ENCODE assay signal across 8 cellular contexts in the genomic region with DNA sequence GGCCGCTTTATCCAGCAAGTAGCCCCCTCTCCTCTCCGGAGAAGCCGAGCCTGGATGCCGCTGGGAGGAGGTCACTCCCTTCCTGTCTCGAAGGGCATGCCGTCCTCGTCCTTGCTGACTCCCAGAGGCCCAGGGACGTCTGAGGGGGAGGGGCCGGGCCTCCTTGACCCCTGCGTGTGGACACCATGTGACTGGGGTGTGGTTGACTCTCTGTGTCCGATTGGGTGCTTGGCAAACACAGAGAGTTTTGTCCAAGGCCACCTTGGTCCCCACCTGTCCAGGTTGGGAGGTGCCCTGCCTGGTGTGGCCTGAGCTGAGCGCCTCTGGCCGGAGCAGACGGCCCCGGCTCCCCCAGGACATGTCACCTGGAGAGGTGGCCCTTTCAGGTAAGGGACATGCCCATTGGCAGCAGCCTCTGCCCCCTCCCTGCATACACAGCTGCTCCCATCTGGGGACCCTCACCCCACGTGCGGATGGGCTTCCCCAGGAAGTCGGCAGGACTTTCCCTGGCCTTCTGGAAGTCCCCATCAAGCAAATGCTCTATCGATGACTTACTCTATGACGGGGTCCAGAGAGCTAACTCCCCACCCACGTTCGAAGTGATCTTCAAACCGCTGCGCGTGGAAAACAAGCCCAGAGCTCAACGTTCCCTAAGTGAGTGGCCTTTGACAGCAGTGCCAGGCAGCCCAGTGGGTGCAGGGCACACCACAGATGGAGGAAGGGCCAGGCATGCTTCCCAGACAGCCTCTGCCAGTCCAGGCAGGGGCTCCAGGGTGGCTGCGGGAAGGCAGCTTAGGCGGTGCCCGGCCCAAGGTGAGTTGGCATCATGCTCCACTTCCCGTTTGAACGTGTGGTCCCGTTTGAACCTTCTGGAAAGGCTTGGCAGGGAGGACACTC. TPM values are rescaled to one million over a fixed set of nuclear protein-coding genes. Genes with fewer than 3 reads are reported as not detected.
DNase-seq lines count a peak whose midpoint lies in the region; ATAC-seq and TF ChIP-seq lines count a peak whose summit lies in the region.

A gene (plus strand): TSS at position 634 of the 897 bp plus-strand sequence. CDS start 1,912 bp downstream, outside the sequence.

- peak within 1 kb of the TSS in 1 of 2 donors; percentile 67 for H3K27ac ChIP-seq in coronary artery
- H3K27ac ChIP-seq in rectal smooth muscle tissue (ENCODE audit: low read depth, low read length), result peak within 1 kb of the TSS; percentile 38

- no peak for TF ChIP-seq CTCF in coronary artery (IDR thresholded peaks at IDR 0.05)

- DNase-seq in G401 (ENCODE audit: low spot score) (peak; percentile 83), coronary artery (ENCODE audit: low spot score) (no peak), H7 (no peak), glomerular visceral epithelial cell (ENCODE audit: extremely low spot score) (no peak), SW480 (ENCODE audit: low spot score) (no peak)

- H3K4me3 ChIP-seq in coronary artery (peak within 1 kb of the TSS; percentile 50), rectal smooth muscle tissue (ENCODE audit: low read length) (no peak within 1 kb of the TSS), H7 (ENCODE audit: insufficient read depth, low read depth, low read length) (no peak within 1 kb of the TSS)

- H3K4me1 ChIP-seq in rectal smooth muscle tissue (ENCODE audit: control insufficient read depth, insufficient read depth, low read length), result peaks cover 8% of the 10 kb centered on the region

- no peak within 1 kb of the TSS for H3K9ac ChIP-seq in rectal smooth muscle tissue (ENCODE audit: low read length)

- ATAC-seq in GM21529 (IDR thresholded peaks at IDR 0.05; ENCODE audit: unreplicated experiment) (peak; percentile 43), HG02642 (IDR thresholded peaks at IDR 0.05; ENCODE audit: poor library complexity, unreplicated experiment) (no peak)

- H3K36me3 ChIP-seq in rectal smooth muscle tissue (ENCODE audit: control insufficient read depth, insufficient read depth, low read length), result no peaks in the 10 kb centered on the region
- H3K36me3 ChIP-seq in H7 (replicated peaks; ENCODE audit: control insufficient read depth, insufficient read depth, low read length), result no peaks in the 10 kb centered on the region

- H3K27me3 ChIP-seq in rectal smooth muscle tissue (ENCODE audit: control insufficient read depth, insufficient read depth, low read length), result no peaks in the 10 kb centered on the region
- no peaks in the 10 kb centered on the region for H3K27me3 ChIP-seq in H7 (ENCODE audit: control insufficient read depth, insufficient read depth, low read length)

- in situ Hi-C loops in G401 (cut with HindIII; ENCODE audit: low sequenced_read_pairs), result no loop called here

RNA-seq across cellular contexts. Expression of the gene that starts here (rescaled TPM):
- total RNA-seq in G401 (2014; rRNA removed; shearing (Covaris generic)), result not detected in 2 replicates
- 0.28 and 0.67 TPM in 2 replicates for total RNA-seq in H7 (2014; rRNA removed; shearing (Covaris generic))

Comparison
In these comparisons a context has a peak if more than half of its experiments do, and no peak if none do; other contexts are left out.
1. Peak in DNase-seq in G401; RNA of the gene not detected or under 1 TPM.